In the genomic region with DNA sequence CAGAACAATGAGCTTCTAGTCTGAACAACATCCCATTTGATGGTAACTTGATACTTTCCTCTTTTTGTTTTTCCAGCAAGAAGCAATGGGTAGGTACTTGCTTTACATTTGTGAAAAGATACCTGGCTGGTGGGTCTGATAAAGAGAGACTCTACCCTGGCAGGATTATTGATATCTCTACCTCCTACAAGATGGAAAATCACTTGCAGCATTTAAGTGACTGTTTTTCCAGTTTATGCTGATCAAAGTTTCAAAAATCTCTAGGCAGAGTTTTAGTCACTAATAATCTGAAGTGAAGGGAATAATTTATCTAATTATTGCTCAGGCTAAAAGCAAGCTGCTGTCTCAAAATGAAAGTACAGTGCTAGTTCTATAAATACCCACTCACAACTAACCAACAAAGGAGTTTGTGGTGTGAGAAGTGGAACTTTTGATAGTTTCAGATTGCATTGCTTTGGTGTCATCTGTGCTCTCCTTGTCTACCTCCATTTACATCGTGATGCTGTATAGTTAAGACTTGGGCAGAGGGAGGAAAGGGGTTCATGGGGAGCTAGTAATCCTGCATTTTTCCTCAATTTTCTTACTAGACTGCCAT, we compare ENCODE assay signal across 8 cellular contexts.
A peak's percentile ranks its signal among the peaks of the same experiment; 100 is the strongest.
DNase-seq lines count a peak whose midpoint lies in the region; ATAC-seq and TF ChIP-seq lines count a peak whose summit lies in the region.

No MANE protein-coding gene starts in this region.

- H3K4me3 ChIP-seq in ACC112 (ENCODE audit: low read depth, low read length) (no peak overlapping the region), uterus (no peak overlapping the region)

- H3K27me3 ChIP-seq in ACC112 (ENCODE audit: insufficient read depth, low read length) (no peaks in the 10 kb centered on the region), uterus (no peaks in the 10 kb centered on the region)

- H3K27me3 Mint-ChIP-seq in activated naive CD4-positive, alpha-beta T cell treated with anti-CD3 and anti-CD28 coated beads for 36 hours (ENCODE audit: low read depth): no peaks in the 10 kb centered on the region

- H3K27ac Mint-ChIP-seq in activated naive CD4-positive, alpha-beta T cell treated with anti-CD3 and anti-CD28 coated beads for 36 hours: no peak overlapping the region

- no peak overlapping the region for H3K27ac ChIP-seq in ACC112 (ENCODE audit: low read depth, low read length)
- peak overlapping the region; percentile 95 for H3K27ac ChIP-seq in angular gyrus (ENCODE audit: low read depth, low read length)
- no peak overlapping the region for H3K27ac ChIP-seq in uterus

- peaks cover 31% of the 10 kb centered on the region for H3K4me1 Mint-ChIP-seq in activated naive CD4-positive, alpha-beta T cell treated with anti-CD3 and anti-CD28 coated beads for 36 hours (ENCODE audit: low read depth)

- DNase-seq in uterus (no peak), NCI-H82 (lab: John Stamatoyannopoulos, UW) (no peak), C1 segment of cervical spinal cord (lab: John Stamatoyannopoulos, UW) (no peak)
- no peak for DNase-seq in activated naive CD4-positive, alpha-beta T cell treated with anti-CD3 and anti-CD28 coated beads for 36 hours

- no peaks in the 10 kb centered on the region for H3K36me3 ChIP-seq in ACC112 (ENCODE audit: insufficient read depth, low read length)
- H3K36me3 ChIP-seq in uterus: no peaks in the 10 kb centered on the region

- peaks cover 10% of the 10 kb centered on the region for H3K4me1 ChIP-seq in ACC112 (ENCODE audit: control insufficient read depth, insufficient read depth, low read length, unreplicated experiment)
- H3K4me1 ChIP-seq in uterus: no peaks in the 10 kb centered on the region

- no peaks in the 10 kb centered on the region for H3K36me3 Mint-ChIP-seq in activated naive CD4-positive, alpha-beta T cell treated with anti-CD3 and anti-CD28 coated beads for 36 hours (ENCODE audit: low read depth)

- no peak for TF ChIP-seq CTCF in uterus (IDR thresholded peaks at IDR 0.05)

- no peak overlapping the region for H3K4me3 Mint-ChIP-seq in activated naive CD4-positive, alpha-beta T cell treated with anti-CD3 and anti-CD28 coated beads for 36 hours

- TF ChIP-seq POLR2A in uterus (IDR thresholded peaks at IDR 0.05): no peak

- H3K79me2 ChIP-seq in ACC112 (ENCODE audit: control insufficient read depth, insufficient read depth, low read length, unreplicated experiment): no peaks in the 10 kb centered on the region

- peak overlapping the region; percentile 53 for H2AFZ ChIP-seq in ACC112 (ENCODE audit: low read length, unreplicated experiment)

- H3K9me3 Mint-ChIP-seq in activated naive CD4-positive, alpha-beta T cell treated with anti-CD3 and anti-CD28 coated beads for 36 hours: no peaks in the 10 kb centered on the region

- ATAC-seq in GM18907 (IDR thresholded peaks at IDR 0.05; ENCODE audit: unreplicated experiment) (peak; percentile 85), HG03045 (IDR thresholded peaks at IDR 0.05; ENCODE audit: unreplicated experiment) (peak; percentile 90)

- no peaks in the 10 kb centered on the region for H3K9me3 ChIP-seq in uterus

- intact Hi-C loops in uterus (cut with DNase I; ENCODE audit: low total_unique reads): no loop called here
- intact Hi-C loops in activated naive CD4-positive, alpha-beta T cell treated with anti-CD3 and anti-CD28 coated beads for 36 hours (cut with micrococcal nuclease): loop anchor here (1.0 to 10.0 kb wide), 14 partner anchors 27 to 898 kb away; a partner anchor contains a TSS

- CTCF ChIA-PET in activated naive CD4-positive, alpha-beta T cell treated with anti-CD3 and anti-CD28 coated beads for 36 hours (lab: Charles Lee): interaction anchor here (0.6 to 5.9 kb wide), 38 partner anchors 11 to 1279 kb away, joined by 3 to 161 read pairs (median 4); no protein-coding TSS in a partner anchor
